1 cellular context compared by ENCODE assay signal in the genomic region with DNA sequence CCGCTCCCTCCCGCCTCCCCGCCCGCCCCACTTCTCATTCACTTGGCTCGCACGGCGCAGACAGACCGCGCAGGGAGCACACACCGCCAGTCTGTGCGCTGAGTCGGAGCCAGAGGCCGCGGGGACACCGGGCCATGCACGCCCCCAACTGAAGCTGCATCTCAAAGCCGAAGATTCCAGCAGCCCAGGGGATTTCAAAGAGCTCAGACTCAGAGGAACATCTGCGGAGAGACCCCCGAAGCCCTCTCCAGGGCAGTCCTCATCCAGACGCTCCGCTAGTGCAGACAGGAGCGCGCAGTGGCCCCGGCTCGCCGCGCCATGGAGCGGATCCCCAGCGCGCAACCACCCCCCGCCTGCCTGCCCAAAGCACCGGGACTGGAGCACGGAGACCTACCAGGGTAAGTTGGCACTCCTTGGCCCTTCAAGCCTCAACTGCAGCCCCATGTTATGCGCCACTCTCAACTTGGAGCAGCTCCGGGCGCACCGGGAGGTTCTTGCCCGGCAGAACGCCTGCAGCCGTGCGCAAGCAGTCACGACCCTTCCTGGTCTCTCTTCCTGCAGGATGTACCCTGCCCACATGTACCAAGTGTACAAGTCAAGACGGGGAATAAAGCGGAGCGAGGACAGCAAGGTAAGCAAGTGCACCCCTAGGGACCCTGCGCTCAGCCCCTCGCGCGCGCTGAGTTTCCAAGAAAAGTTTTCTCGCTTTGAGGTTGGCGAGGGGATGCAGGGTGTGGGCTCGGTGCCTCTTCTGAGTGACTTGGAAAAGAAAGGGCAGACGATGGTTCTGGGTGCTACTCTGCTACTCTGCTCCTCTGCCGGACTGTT.
TF ChIP-seq lines count a peak whose summit lies in the region.

A gene (plus strand): TSS at position 37 of the 828 bp plus-strand sequence. CDS start 282 bp downstream, at position 319.

TF ChIP-seq in HepG2, 621 proteins besides CTCF, POLR2A, EP300 and RAD21 (continued from another document and continues in another):
- TF ChIP-seq, protein P1, sequence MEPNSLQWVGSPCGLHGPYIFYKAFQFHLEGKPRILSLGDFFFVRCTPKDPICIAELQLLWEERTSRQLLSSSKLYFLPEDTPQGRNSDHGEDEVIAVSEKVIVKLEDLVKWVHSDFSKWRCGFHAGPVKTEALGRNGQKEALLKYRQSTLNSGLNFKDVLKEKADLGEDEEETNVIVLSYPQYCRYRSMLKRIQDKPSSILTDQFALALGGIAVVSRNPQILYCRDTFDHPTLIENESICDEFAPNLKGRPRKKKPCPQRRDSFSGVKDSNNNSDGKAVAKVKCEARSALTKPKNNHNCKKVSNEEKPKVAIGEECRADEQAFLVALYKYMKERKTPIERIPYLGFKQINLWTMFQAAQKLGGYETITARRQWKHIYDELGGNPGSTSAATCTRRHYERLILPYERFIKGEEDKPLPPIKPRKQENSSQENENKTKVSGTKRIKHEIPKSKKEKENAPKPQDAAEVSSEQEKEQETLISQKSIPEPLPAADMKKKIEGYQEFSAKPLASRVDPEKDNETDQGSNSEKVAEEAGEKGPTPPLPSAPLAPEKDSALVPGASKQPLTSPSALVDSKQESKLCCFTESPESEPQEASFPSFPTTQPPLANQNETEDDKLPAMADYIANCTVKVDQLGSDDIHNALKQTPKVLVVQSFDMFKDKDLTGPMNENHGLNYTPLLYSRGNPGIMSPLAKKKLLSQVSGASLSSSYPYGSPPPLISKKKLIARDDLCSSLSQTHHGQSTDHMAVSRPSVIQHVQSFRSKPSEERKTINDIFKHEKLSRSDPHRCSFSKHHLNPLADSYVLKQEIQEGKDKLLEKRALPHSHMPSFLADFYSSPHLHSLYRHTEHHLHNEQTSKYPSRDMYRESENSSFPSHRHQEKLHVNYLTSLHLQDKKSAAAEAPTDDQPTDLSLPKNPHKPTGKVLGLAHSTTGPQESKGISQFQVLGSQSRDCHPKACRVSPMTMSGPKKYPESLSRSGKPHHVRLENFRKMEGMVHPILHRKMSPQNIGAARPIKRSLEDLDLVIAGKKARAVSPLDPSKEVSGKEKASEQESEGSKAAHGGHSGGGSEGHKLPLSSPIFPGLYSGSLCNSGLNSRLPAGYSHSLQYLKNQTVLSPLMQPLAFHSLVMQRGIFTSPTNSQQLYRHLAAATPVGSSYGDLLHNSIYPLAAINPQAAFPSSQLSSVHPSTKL (CRISPR knock-in tag; IDR thresholded peaks at IDR 0.05), result no peak
- peak; percentile 67 for TF ChIP-seq ZFX (CRISPR knock-in tag; IDR thresholded peaks at IDR 0.05; ENCODE audit: low read depth)
- TF ChIP-seq BRCA1 (CRISPR knock-in tag; IDR thresholded peaks at IDR 0.05), result peak; percentile 59; the same call in 1 of the 2 replicates
- 0 out of 2 replicates have a peak, but pooled peaks have one; percentile 25 for TF ChIP-seq ZFP36L2 (CRISPR knock-in tag; IDR thresholded peaks at IDR 0.05)
- TF ChIP-seq RBM39 (IDR thresholded peaks at IDR 0.05; ENCODE audit: low read depth, low read length, poor library complexity, severe bottlenecking), result peak; percentile 29
- peak; percentile 86 for TF ChIP-seq HOXA9 (CRISPR knock-in tag; IDR thresholded peaks at IDR 0.05; ENCODE audit: borderline replicate concordance)
- TF ChIP-seq, protein P2, sequence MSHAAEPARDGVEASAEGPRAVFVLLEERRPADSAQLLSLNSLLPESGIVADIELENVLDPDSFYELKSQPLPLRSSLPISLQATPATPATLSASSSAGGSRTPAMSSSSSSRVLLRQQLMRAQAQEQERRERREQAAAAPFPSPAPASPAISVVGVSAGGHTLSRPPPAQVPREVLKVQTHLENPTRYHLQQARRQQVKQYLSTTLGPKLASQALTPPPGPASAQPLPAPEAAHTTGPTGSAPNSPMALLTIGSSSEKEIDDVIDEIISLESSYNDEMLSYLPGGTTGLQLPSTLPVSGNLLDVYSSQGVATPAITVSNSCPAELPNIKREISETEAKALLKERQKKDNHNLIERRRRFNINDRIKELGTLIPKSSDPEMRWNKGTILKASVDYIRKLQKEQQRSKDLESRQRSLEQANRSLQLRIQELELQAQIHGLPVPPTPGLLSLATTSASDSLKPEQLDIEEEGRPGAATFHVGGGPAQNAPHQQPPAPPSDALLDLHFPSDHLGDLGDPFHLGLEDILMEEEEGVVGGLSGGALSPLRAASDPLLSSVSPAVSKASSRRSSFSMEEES (CRISPR knock-in tag; IDR thresholded peaks at IDR 0.05), result peak; percentile 8; the same call in 1 of the 2 replicates
- TF ChIP-seq, protein P3, sequence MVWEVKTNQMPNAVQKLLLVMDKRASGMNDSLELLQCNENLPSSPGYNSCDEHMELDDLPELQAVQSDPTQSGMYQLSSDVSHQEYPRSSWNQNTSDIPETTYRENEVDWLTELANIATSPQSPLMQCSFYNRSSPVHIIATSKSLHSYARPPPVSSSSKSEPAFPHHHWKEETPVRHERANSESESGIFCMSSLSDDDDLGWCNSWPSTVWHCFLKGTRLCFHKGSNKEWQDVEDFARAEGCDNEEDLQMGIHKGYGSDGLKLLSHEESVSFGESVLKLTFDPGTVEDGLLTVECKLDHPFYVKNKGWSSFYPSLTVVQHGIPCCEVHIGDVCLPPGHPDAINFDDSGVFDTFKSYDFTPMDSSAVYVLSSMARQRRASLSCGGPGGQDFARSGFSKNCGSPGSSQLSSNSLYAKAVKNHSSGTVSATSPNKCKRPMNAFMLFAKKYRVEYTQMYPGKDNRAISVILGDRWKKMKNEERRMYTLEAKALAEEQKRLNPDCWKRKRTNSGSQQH (CRISPR knock-in tag; IDR thresholded peaks at IDR 0.05; ENCODE audit: low read depth), result 0 out of 2 replicates have a peak, but pooled peaks have one; percentile 33
- TF ChIP-seq CENPT (CRISPR knock-in tag; IDR thresholded peaks at IDR 0.05; ENCODE audit: low read depth), result 0 out of 2 replicates have a peak, but pooled peaks have one; percentile 41
- TF ChIP-seq, protein P4, sequence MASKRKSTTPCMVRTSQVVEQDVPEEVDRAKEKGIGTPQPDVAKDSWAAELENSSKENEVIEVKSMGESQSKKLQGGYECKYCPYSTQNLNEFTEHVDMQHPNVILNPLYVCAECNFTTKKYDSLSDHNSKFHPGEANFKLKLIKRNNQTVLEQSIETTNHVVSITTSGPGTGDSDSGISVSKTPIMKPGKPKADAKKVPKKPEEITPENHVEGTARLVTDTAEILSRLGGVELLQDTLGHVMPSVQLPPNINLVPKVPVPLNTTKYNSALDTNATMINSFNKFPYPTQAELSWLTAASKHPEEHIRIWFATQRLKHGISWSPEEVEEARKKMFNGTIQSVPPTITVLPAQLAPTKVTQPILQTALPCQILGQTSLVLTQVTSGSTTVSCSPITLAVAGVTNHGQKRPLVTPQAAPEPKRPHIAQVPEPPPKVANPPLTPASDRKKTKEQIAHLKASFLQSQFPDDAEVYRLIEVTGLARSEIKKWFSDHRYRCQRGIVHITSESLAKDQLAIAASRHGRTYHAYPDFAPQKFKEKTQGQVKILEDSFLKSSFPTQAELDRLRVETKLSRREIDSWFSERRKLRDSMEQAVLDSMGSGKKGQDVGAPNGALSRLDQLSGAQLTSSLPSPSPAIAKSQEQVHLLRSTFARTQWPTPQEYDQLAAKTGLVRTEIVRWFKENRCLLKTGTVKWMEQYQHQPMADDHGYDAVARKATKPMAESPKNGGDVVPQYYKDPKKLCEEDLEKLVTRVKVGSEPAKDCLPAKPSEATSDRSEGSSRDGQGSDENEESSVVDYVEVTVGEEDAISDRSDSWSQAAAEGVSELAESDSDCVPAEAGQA (IDR thresholded peaks at IDR 0.05; ENCODE audit: low read depth), result no peak
- TF ChIP-seq, protein P4 (CRISPR knock-in tag; IDR thresholded peaks at IDR 0.05; ENCODE audit: borderline replicate concordance), result 0 out of 2 replicates have a peak, but pooled peaks have one; percentile 63
- TF ChIP-seq ZNF878 (CRISPR knock-in tag; IDR thresholded peaks at IDR 0.05), result 0 out of 2 replicates have a peak, but pooled peaks have one; percentile 76
- TF ChIP-seq PHB2 (IDR thresholded peaks at IDR 0.05; ENCODE audit: partially characterized antibody), result no peak
- TF ChIP-seq, protein P5, sequence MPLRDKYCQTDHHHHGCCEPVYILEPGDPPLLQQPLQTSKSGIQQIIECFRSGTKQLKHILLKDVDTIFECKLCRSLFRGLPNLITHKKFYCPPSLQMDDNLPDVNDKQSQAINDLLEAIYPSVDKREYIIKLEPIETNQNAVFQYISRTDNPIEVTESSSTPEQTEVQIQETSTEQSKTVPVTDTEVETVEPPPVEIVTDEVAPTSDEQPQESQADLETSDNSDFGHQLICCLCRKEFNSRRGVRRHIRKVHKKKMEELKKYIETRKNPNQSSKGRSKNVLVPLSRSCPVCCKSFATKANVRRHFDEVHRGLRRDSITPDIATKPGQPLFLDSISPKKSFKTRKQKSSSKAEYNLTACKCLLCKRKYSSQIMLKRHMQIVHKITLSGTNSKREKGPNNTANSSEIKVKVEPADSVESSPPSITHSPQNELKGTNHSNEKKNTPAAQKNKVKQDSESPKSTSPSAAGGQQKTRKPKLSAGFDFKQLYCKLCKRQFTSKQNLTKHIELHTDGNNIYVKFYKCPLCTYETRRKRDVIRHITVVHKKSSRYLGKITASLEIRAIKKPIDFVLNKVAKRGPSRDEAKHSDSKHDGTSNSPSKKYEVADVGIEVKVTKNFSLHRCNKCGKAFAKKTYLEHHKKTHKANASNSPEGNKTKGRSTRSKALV (CRISPR knock-in tag; IDR thresholded peaks at IDR 0.05), result peak; percentile 95
- no peak for TF ChIP-seq ZNF160 (CRISPR knock-in tag; IDR thresholded peaks at IDR 0.05)
- peak; percentile 94 for TF ChIP-seq BRD4 (CRISPR knock-in tag; IDR thresholded peaks at IDR 0.05)
- TF ChIP-seq ZNF207 (IDR thresholded peaks at IDR 0.05; ENCODE audit: borderline replicate concordance), result no peak
- TF ChIP-seq IRF2 (CRISPR knock-in tag; IDR thresholded peaks at IDR 0.05), result no peak
- 0 out of 2 replicates have a peak, but pooled peaks have one; percentile 72 for TF ChIP-seq ZSCAN12 (CRISPR knock-in tag; IDR thresholded peaks at IDR 0.05)
- peak; percentile 67; the same call in 1 of the 2 replicates for TF ChIP-seq NKX3-1 (CRISPR knock-in tag; IDR thresholded peaks at IDR 0.05)
- TF ChIP-seq, protein P6, sequence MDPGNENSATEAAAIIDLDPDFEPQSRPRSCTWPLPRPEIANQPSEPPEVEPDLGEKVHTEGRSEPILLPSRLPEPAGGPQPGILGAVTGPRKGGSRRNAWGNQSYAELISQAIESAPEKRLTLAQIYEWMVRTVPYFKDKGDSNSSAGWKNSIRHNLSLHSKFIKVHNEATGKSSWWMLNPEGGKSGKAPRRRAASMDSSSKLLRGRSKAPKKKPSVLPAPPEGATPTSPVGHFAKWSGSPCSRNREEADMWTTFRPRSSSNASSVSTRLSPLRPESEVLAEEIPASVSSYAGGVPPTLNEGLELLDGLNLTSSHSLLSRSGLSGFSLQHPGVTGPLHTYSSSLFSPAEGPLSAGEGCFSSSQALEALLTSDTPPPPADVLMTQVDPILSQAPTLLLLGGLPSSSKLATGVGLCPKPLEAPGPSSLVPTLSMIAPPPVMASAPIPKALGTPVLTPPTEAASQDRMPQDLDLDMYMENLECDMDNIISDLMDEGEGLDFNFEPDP (CRISPR knock-in tag; conservative IDR thresholded peaks at IDR 0.05), result 0 out of 2 replicates have a peak, but pooled peaks have one; percentile 40
- no peak for TF ChIP-seq NR2F2 (IDR thresholded peaks at IDR 0.05; ENCODE audit: borderline replicate concordance, low read depth)
- TF ChIP-seq, protein P7, sequence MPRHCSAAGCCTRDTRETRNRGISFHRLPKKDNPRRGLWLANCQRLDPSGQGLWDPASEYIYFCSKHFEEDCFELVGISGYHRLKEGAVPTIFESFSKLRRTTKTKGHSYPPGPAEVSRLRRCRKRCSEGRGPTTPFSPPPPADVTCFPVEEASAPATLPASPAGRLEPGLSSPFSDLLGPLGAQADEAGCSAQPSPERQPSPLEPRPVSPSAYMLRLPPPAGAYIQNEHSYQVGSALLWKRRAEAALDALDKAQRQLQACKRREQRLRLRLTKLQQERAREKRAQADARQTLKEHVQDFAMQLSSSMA (CRISPR knock-in tag; IDR thresholded peaks at IDR 0.05), result peak; percentile 53; the same call in 1 of the 2 replicates
- TF ChIP-seq MAZ (IDR thresholded peaks at IDR 0.05; ENCODE audit: borderline replicate concordance, low read depth, low read length), result peak; percentile 1; the same call in 1 of the 2 replicates
- no peak for TF ChIP-seq MAZ (CRISPR knock-in tag; IDR thresholded peaks at IDR 0.05; ENCODE audit: low read depth)
- TF ChIP-seq ZNF788 (CRISPR knock-in tag; IDR thresholded peaks at IDR 0.05; ENCODE audit: borderline replicate concordance), result 0 out of 2 replicates have a peak, but pooled peaks have one; percentile 20
- TF ChIP-seq ZNF879 (CRISPR knock-in tag; IDR thresholded peaks at IDR 0.05), result 0 out of 2 replicates have a peak, but pooled peaks have one; percentile 49
- TF ChIP-seq FLYWCH1 (CRISPR knock-in tag; IDR thresholded peaks at IDR 0.05), result 0 out of 2 replicates have a peak, but pooled peaks have one; percentile 61
- TF ChIP-seq, protein P8, sequence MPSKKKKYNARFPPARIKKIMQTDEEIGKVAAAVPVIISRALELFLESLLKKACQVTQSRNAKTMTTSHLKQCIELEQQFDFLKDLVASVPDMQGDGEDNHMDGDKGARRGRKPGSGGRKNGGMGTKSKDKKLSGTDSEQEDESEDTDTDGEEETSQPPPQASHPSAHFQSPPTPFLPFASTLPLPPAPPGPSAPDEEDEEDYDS (CRISPR knock-in tag; IDR thresholded peaks at IDR 0.05), result peak; percentile 70; the same call in 1 of the 2 replicates
- TF ChIP-seq, protein P9, sequence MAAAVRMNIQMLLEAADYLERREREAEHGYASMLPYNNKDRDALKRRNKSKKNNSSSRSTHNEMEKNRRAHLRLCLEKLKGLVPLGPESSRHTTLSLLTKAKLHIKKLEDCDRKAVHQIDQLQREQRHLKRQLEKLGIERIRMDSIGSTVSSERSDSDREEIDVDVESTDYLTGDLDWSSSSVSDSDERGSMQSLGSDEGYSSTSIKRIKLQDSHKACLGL (CRISPR knock-in tag; IDR thresholded peaks at IDR 0.05), result peak; percentile 41; the same call in 1 of the 2 replicates
- no peak for TF ChIP-seq ZNF138 (CRISPR knock-in tag; IDR thresholded peaks at IDR 0.05; ENCODE audit: low read depth)
- no peak; the same call in 1 of the 2 replicates for TF ChIP-seq ZNF616 (CRISPR knock-in tag; IDR thresholded peaks at IDR 0.05; ENCODE audit: low read depth)
- TF ChIP-seq FIP1L1 (IDR thresholded peaks at IDR 0.05; ENCODE audit: borderline replicate concordance, insufficient read depth, low read depth, low read length), result no peak
